In the genomic region with DNA sequence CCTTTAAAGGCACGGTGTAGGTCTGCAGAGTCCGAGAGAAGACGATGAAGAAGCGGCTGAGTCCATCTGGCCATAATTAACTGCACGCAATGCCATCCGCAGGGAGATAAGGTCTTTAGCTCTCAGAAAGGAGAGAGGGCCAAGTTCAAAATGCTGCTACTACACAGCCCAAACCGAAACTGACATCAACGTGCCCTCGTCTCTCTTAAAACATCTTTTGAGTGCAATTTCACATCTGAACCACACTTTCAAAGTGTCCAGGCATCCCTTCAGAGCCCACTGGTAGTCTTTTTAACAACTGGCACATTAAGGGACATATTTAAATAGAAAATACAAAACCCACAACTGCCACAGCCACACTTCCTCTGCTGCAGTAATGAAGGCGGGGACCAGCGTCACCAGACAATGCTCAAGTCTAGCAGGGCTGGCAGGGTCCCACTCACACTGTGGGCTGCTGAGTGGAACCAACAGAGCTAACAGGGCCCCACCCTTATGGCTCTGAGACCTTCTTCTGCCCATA, we compare ENCODE assay signal across 8 cellular contexts. TPM values are rescaled to one million over a fixed set of nuclear protein-coding genes. Genes with fewer than 3 reads are reported as not detected.
DNase-seq lines count a peak whose midpoint lies in the region; ATAC-seq and TF ChIP-seq lines count a peak whose summit lies in the region.

No MANE protein-coding gene starts in this region.

- H3K9me3 ChIP-seq in esophagus muscularis mucosa, result no peaks in the 10 kb centered on the region

- no peak for TF ChIP-seq CTCF in esophagus muscularis mucosa (IDR thresholded peaks at IDR 0.05)

- no peak overlapping the region for H3K4me3 ChIP-seq in esophagus muscularis mucosa

- peak; percentile 69 for ATAC-seq in GM18873 (IDR thresholded peaks at IDR 0.05; ENCODE audit: low FRiP score, unreplicated experiment)
- ATAC-seq in HG03066 (IDR thresholded peaks at IDR 0.05; ENCODE audit: low read depth, unreplicated experiment), result peak; percentile 47

- peaks cover 4 to 21% (median 9%) of the 10 kb centered on the region in 4 donors for H3K4me1 ChIP-seq in esophagus muscularis mucosa

- H3K27ac ChIP-seq in esophagus muscularis mucosa (replicated peaks in 1 of 4), result peak overlapping the region; percentile 24 to 65 (median 42)

- no peak for TF ChIP-seq POLR2A in esophagus muscularis mucosa (IDR thresholded peaks at IDR 0.05; ENCODE audit: low read depth)

- H3K36me3 ChIP-seq in esophagus muscularis mucosa, result peaks cover 0 to 41% (median 14%) of the 10 kb centered on the region in 4 donors

- DNase-seq in activated CD4-positive, alpha-beta T cell treated with anti-CD3 and anti-CD28 coated beads for 48 hours, result peak; percentile 62
- DNase-seq in esophagus muscularis mucosa (ENCODE audit: extremely low spot score) (peak; percentile 92), SKM-1 treated with dmso at 0.1 percent for 144 hours (lab: John Stamatoyannopoulos, UW; ENCODE audit: unreplicated experiment) (no peak), 8988T (no peak), NCI-H524 treated with DMSO at 0.1 percent for 48 hours (lab: John Stamatoyannopoulos, UW) (no peak)
- DNase-seq in stimulated activated CD4-positive, alpha-beta T cell treated with anti-CD3 and anti-CD28 coated beads, Interleukin-4, amount 100 ng/mL, for 4 hours, result peak; percentile 39 to 61

- intact Hi-C loops in esophagus muscularis mucosa (cut with DNase I), result no loop called here

- no peak for TF ChIP-seq EP300 in esophagus muscularis mucosa (IDR thresholded peaks at IDR 0.05)

- H3K27me3 ChIP-seq in esophagus muscularis mucosa, result no peaks in the 10 kb centered on the region

- WGBS in esophagus muscularis mucosa, result 71% methylated on average over 11 of the region's 11 CpGs

RNA-seq across cellular contexts. Expression of a gene that starts 35.8 kb away (rescaled TPM):
- 10 to 100 TPM; 11.3 to 21.6 (median 19.4) TPM for total RNA-seq in esophagus muscularis mucosa

Comparison
In these comparisons a context has a peak if more than half of its experiments do, and no peak if none do; other contexts are left out.
1. DNase-seq: peak in activated CD4-positive, alpha-beta T cell treated with anti-CD3 and anti-CD28 coated beads for 48 hours (single experiment), esophagus muscularis mucosa (single experiment) and stimulated activated CD4-positive, alpha-beta T cell treated with anti-CD3 and anti-CD28 coated beads, Interleukin-4, amount 100 ng/mL, for 4 hours (2 of 2); none in SKM-1 treated with dmso at 0.1 percent for 144 hours (single experiment), 8988T (single experiment) and NCI-H524 treated with DMSO at 0.1 percent for 48 hours (single experiment).